ENCODE assay signal across 3 cellular contexts in the genomic region with DNA sequence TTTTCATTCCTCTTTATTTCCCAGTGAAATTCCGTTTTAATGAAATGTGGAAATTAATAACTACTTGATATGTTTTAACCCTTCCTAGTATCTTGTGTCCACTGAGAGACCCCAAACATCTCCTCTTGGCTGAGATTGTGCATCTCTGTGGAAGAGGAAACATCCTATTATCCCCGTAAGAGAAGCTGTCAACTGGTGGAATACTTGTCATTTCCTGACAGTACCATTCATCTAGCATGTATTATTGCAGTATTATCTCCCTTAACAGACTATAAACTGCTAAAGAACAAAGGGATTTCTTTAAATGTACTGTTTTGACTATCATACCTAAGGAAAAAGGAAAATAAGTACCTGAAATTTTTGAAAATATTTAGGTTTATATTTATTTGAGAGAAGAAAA.
"Had no signal": no experiment of that assay in that cellular context is flagged by ENCODE, and none has a peak within 500 bp of the region (broad histone marks: within the 10 kb centered on the region; RNA-seq: fewer than 3 reads in every experiment).

No MANE protein-coding gene starts in this region.

- H3K4me3 ChIP-seq: GM12878 had no signal

- DNase-seq: GDM1, GF-D8 had no signal
